1 cellular context compared by ENCODE assay signal in the genomic region with DNA sequence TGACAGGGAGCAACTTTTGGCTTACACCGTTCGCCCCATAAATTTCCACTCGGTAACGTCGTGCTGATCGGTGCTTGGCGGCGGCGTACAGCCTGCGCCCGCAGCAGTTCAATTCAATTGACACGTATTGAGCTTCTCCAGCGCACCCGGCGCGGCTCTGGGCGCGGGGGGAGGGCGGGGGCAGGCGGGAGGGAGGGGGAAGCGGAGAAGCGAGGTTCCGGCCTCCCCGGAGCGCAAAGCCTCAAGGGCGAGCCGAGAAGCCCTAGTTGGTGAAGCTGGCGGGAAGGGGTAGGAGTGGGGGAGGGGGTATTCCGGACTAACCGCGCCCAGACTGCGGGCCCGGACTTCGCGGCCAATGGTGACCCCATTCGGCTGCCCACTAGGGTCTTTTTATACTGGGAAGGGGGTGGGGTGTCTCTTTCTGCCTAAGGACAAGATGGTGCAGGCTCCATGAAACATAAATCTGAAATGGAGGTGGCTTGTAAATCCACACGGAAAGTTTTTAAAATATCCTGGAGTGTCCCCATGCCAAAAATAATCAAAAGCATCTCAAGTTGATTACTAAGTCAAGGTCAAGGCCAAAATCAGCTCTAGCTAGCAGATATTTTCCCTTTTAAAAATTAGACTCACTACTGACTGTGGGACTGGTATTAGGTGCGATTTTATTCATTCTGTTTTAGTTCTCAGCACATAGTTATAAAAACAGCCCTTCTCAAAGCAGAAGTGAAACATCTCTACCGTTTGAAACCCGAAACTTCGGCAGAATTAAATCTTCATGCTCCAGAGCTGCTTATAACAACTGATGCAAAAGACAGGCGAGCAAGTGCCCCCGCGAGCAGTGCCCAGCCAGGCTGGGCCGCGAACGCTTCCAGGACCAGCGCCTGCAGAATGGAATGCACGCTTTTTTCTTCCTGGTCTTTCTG.
TF ChIP-seq lines count a peak whose summit lies in the region.

No MANE protein-coding gene starts in this region.

TF ChIP-seq in HepG2, 621 proteins besides CTCF, POLR2A, EP300 and RAD21 (continued from another document):
- TF ChIP-seq, protein P1, sequence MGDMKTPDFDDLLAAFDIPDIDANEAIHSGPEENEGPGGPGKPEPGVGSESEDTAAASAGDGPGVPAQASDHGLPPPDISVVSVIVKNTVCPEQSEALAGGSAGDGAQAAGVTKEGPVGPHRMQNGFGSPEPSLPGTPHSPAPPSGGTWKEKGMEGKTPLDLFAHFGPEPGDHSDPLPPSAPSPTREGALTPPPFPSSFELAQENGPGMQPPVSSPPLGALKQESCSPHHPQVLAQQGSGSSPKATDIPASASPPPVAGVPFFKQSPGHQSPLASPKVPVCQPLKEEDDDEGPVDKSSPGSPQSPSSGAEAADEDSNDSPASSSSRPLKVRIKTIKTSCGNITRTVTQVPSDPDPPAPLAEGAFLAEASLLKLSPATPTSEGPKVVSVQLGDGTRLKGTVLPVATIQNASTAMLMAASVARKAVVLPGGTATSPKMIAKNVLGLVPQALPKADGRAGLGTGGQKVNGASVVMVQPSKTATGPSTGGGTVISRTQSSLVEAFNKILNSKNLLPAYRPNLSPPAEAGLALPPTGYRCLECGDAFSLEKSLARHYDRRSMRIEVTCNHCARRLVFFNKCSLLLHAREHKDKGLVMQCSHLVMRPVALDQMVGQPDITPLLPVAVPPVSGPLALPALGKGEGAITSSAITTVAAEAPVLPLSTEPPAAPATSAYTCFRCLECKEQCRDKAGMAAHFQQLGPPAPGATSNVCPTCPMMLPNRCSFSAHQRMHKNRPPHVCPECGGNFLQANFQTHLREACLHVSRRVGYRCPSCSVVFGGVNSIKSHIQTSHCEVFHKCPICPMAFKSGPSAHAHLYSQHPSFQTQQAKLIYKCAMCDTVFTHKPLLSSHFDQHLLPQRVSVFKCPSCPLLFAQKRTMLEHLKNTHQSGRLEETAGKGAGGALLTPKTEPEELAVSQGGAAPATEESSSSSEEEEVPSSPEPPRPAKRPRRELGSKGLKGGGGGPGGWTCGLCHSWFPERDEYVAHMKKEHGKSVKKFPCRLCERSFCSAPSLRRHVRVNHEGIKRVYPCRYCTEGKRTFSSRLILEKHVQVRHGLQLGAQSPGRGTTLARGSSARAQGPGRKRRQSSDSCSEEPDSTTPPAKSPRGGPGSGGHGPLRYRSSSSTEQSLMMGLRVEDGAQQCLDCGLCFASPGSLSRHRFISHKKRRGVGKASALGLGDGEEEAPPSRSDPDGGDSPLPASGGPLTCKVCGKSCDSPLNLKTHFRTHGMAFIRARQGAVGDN (CRISPR knock-in tag; IDR thresholded peaks at IDR 0.05), result 0 out of 2 replicates have a peak, but pooled peaks have one; percentile 1
- TF ChIP-seq NFATC3 (CRISPR knock-in tag; IDR thresholded peaks at IDR 0.05), result no peak
- TF ChIP-seq, protein P2, sequence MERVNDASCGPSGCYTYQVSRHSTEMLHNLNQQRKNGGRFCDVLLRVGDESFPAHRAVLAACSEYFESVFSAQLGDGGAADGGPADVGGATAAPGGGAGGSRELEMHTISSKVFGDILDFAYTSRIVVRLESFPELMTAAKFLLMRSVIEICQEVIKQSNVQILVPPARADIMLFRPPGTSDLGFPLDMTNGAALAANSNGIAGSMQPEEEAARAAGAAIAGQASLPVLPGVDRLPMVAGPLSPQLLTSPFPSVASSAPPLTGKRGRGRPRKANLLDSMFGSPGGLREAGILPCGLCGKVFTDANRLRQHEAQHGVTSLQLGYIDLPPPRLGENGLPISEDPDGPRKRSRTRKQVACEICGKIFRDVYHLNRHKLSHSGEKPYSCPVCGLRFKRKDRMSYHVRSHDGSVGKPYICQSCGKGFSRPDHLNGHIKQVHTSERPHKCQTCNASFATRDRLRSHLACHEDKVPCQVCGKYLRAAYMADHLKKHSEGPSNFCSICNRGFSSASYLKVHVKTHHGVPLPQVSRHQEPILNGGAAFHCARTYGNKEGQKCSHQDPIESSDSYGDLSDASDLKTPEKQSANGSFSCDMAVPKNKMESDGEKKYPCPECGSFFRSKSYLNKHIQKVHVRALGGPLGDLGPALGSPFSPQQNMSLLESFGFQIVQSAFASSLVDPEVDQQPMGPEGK (CRISPR knock-in tag; IDR thresholded peaks at IDR 0.05), result peak; percentile 43; the same call in 1 of the 2 replicates
